ENCODE assay signal across 11 cellular contexts in genomic region chr3:159732172-159733111, GRCh38.
DNase-seq lines count a peak whose midpoint lies in the region; ATAC-seq, FAIRE-seq and TF ChIP-seq lines count a peak whose summit lies in the region.
"Had no signal": no experiment of that assay in that cellular context is flagged by ENCODE, and none has a peak within 500 bp of the region (broad histone marks: within the 10 kb centered on the region; RNA-seq: fewer than 3 reads in every experiment).

No MANE protein-coding gene starts in this region.

- peak overlapping the region; percentile 65 for H3K9ac ChIP-seq in HUES64 (ENCODE audit: low read depth, low read length)

- POLR2A ChIA-PET in AG04449 (lab: Yijun Ruan, JAX), result interaction anchor here (0.6 to 1.5 kb wide), 11 partner anchors 10 to 140 kb away, joined by 3 to 39 read pairs (median 4); no protein-coding TSS in a partner anchor

- peak; percentile 91 for ATAC-seq in left lung
- ATAC-seq: left lobe of liver; stimulated activated memory B cell treated with anti-CD40 and anti-IgM and Interleukin-4, amounts not matched to agents 10 μg/mL and 1 μg/mL and 100 μg/mL, for 72 hours had no signal

- FAIRE-seq in GM12891 (lab: Jason Lieb, UNC), result no peak

- CTCF ChIA-PET in AG04449 (lab: Yijun Ruan, JAX), result interaction anchor here (1.1 to 4.3 kb wide), 8 partner anchors 28 to 124 kb away, joined by 3 to 29 read pairs (median 6); no protein-coding TSS in a partner anchor

- H3K4me1 ChIP-seq in HUES64 (ENCODE audit: insufficient read depth, low read length) (peaks cover 28% of the 10 kb centered on the region), ectodermal cell (ENCODE audit: control insufficient read depth, insufficient read depth, low read length) (peaks cover 19% of the 10 kb centered on the region), left lung (peaks cover 8 to 12% of the 10 kb centered on the region in 2 donors)

- peak overlapping the region; percentile 56 for H3K27ac ChIP-seq in HUES64 (ENCODE audit: low read depth, low read length)
- peak overlapping the region; percentile 67 for H3K27ac ChIP-seq in ectodermal cell (ENCODE audit: insufficient read depth, low read depth, low read length, poor library complexity, severe bottlenecking)
- peak overlapping the region in 1 of 2 donors; percentile 66 for H3K27ac ChIP-seq in left lung

- TF ChIP-seq CTCF in AG04449 (IDR thresholded peaks at IDR 0.05; ENCODE audit: insufficient read depth, low read length, missing control alignments), result no peak
- no peak for TF ChIP-seq CTCF in left lung (IDR thresholded peaks at IDR 0.05)
- TF ChIP-seq CTCF in GM10266 (IDR thresholded peaks at IDR 0.05; ENCODE audit: control insufficient read depth, insufficient read depth, low read depth, missing control alignments), result no peak

- H3K27me3 ChIP-seq in HUES64 (ENCODE audit: insufficient read depth, low read length) (no peaks in the 10 kb centered on the region), ectodermal cell (ENCODE audit: control insufficient read depth, insufficient read depth, low read length, poor library complexity, severe bottlenecking) (no peaks in the 10 kb centered on the region), left lung (no peaks in the 10 kb centered on the region)

- DNase-seq in AG04449 (ENCODE audit: low read depth, low spot score) (peak; percentile 95), left lung (peak in 1 of 2 donors; percentile 45), GM10266 (ENCODE audit: extremely low spot score) (no peak), GM12891 (ENCODE audit: insufficient read length, low spot score) (no peak), NCI-H446 (lab: John Stamatoyannopoulos, UW) (no peak), SKM-1 treated with dmso at 0.1 percent for 144 hours (lab: John Stamatoyannopoulos, UW; ENCODE audit: unreplicated experiment) (no peak)
- DNase-seq: activated CD4-positive, CD25-positive, alpha-beta regulatory T cell had no signal

- intact Hi-C loops in left lung (cut with DNase I), result no loop called here

- TF ChIP-seq POLR2A in GM12891 (IDR thresholded peaks at IDR 0.05; ENCODE audit: low read depth, low read length), result no peak

- H3K36me3 ChIP-seq in HUES64 (ENCODE audit: insufficient read depth, low read length) (no peaks in the 10 kb centered on the region; the same call in 1 of the 2 replicates), ectodermal cell (ENCODE audit: control insufficient read depth, insufficient read depth, low read length) (no peaks in the 10 kb centered on the region), left lung (no peaks in the 10 kb centered on the region)

- H3K4me3 ChIP-seq in AG04449 (ENCODE audit: low read depth, low read length) (peak overlapping the region; percentile 42), HUES64 (ENCODE audit: low read length) (peak overlapping the region; percentile 56), ectodermal cell (ENCODE audit: insufficient read depth, low read depth, low read length) (peak overlapping the region; percentile 35), left lung (peak overlapping the region in 1 of 2 donors; percentile 28)

- 12% methylated on average over 6 of the region's 6 CpGs for WGBS in HUES64
- WGBS in ectodermal cell, 2 experiments, result 24 to 27% methylated on average over 6 of the region's 6 CpGs

- H3K9me3 ChIP-seq in HUES64 (ENCODE audit: insufficient read depth, low read depth, low read length), result no peaks in the 10 kb centered on the region
- H3K9me3 ChIP-seq in ectodermal cell (ENCODE audit: control insufficient read depth, low read length), result no peaks in the 10 kb centered on the region
- H3K9me3 ChIP-seq in left lung, result no peaks in the 10 kb centered on the region

TF ChIP-seq in GM12891, 5 proteins besides CTCF, POLR2A, EP300 and RAD21:
- no peak for TF ChIP-seq TAF1 (IDR thresholded peaks at IDR 0.05; ENCODE audit: low read depth, low read length)
- TF ChIP-seq PAX5 (IDR thresholded peaks at IDR 0.05; ENCODE audit: insufficient read depth, low read length, severe bottlenecking), result no peak
- TF ChIP-seq POLR2AphosphoS5 (IDR thresholded peaks at IDR 0.05; ENCODE audit: low read depth, low read length), result no peak
- TF ChIP-seq SPI1 (IDR thresholded peaks at IDR 0.05; ENCODE audit: low read depth, low read length), result no peak
- no peak for TF ChIP-seq POU2F2 (IDR thresholded peaks at IDR 0.05; ENCODE audit: low read depth, low read length)
